In genomic region chr6:26957399-26958127, GRCh38 we compare ENCODE assay signal across 8 cellular contexts.
DNase-seq lines count a peak whose midpoint lies in the region; ATAC-seq and TF ChIP-seq lines count a peak whose summit lies in the region.
"Not testable (repeated sequence)": the region's sequence is repeated elsewhere in the genome, so short reads cannot be mapped to it uniquely, and the experiment has no call there.

No MANE protein-coding gene starts in this region.

- TF ChIP-seq RAD21 in HCT116 (IDR thresholded peaks at IDR 0.05; ENCODE audit: low read depth), result not testable (repeated sequence)

- not testable (repeated sequence) for H3K79me2 ChIP-seq in HCT116 (ENCODE audit: insufficient read depth, low read length)

- H3K27me3 ChIP-seq in HCT116 (ENCODE audit: insufficient read depth, low read length); skeletal muscle satellite cell (ENCODE audit: control insufficient read depth, insufficient read depth, low read length): not testable (repeated sequence)

- H3K27me3 Mint-ChIP-seq in T-helper 17 cell, result not testable (repeated sequence)

- CTCF ChIA-PET in HCT116 (lab: Charles Lee), result not testable (repeated sequence)

- not testable (repeated sequence) for H2AFZ ChIP-seq in HCT116 (ENCODE audit: low read depth, low read length, poor library complexity, severe bottlenecking)

- H3K4me1 ChIP-seq in HCT116 (ENCODE audit: control insufficient read depth in 1 of 2, insufficient read depth in 2 of 2, low read length in 2 of 2); mesodermal cell (ENCODE audit: control insufficient read depth, insufficient read depth, low read length, poor library complexity, severe bottlenecking); skeletal muscle satellite cell (ENCODE audit: control insufficient read depth, insufficient read depth, low read length): not testable (repeated sequence)

- H3K4me2 ChIP-seq in HCT116 (ENCODE audit: low read length) (peak overlapping the region; percentile 72), skeletal muscle satellite cell (ENCODE audit: low read length) (peak overlapping the region; percentile 73)

- RAD21 ChIA-PET in HCT116 (lab: Charles Lee; ENCODE audit: low non-redundant PET in 1 of 2, low total read pairs in 2 of 2, uncharacterized antibody in 2 of 2, unreplicated experiment in 2 of 2), result not testable (repeated sequence)

- peak overlapping the region; percentile 88 for H3K4me3 Mint-ChIP-seq in T-helper 17 cell

- H3K9me2 ChIP-seq in HCT116 (ENCODE audit: insufficient read depth), result not testable (repeated sequence)

- intact Hi-C loops in HCT116 (cut with micrococcal nuclease), result not testable (repeated sequence)

- 81 to 89% methylated on average over 3 to 4 of the region's 6 CpGs for WGBS in mesodermal cell (ENCODE audit: insufficient coverage in 2 of 2), 2 experiments

- H4K20me1 ChIP-seq in HCT116 (ENCODE audit: insufficient read depth), result not testable (repeated sequence)

- not testable (repeated sequence) for TF ChIP-seq CTCF in AG09309 (IDR thresholded peaks at IDR 0.05; ENCODE audit: control insufficient read depth, insufficient read depth, low read depth, low read length, missing control alignments); HCT116 (IDR thresholded peaks at IDR 0.05 in 2 of 3, conservative IDR thresholded peaks at IDR 0.05 in 1 of 3; ENCODE audit: borderline replicate concordance in 1 of 3, insufficient read depth in 1 of 3, low read depth in 2 of 3, low read length in 2 of 3); fibroblast of mammary gland (conservative IDR thresholded peaks at IDR 0.05; ENCODE audit: control insufficient read depth, insufficient read depth, low read depth, low read length)

- BruUV-seq in HCT116 (replicated peaks; lab: Mats Ljungman, UMichigan), result TSS peak; percentile 89

- H3K9me3 ChIP-seq in HCT116 (ENCODE audit: control insufficient read depth in 1 of 2, insufficient read depth in 1 of 2, low read depth in 1 of 2, low read length in 2 of 2); T-helper 17 cell (ENCODE audit: control insufficient read depth, low read length, poor library complexity, severe bottlenecking); mesodermal cell (ENCODE audit: control insufficient read depth, low read length); skeletal muscle satellite cell (replicated peaks; ENCODE audit: low read length): not testable (repeated sequence)

- POLR2A ChIA-PET in HCT116 (lab: Charles Lee), result not testable (repeated sequence)

- H3K4me3 ChIP-seq in AG09309 (ENCODE audit: control insufficient read depth, low read depth, low read length) (peak overlapping the region; percentile 40), HCT116 (replicated peaks in 1 of 2; ENCODE audit: low read depth in 1 of 2, low read length in 2 of 2) (peak overlapping the region; percentile 39 to 53), fibroblast of mammary gland (ENCODE audit: control insufficient read depth, low read depth, low read length) (peak overlapping the region; percentile 45), mesodermal cell (ENCODE audit: extremely low read depth, insufficient read depth, low read length, poor library complexity, severe bottlenecking) (peak overlapping the region; percentile 32), skeletal muscle satellite cell (ENCODE audit: low read length) (peak overlapping the region; percentile 69)

- ATAC-seq in HCT116, T-helper 17 cell: not testable (repeated sequence)

- not testable (repeated sequence) for H3K36me3 Mint-ChIP-seq in T-helper 17 cell (ENCODE audit: low read depth)

- peak overlapping the region; percentile 58; the same call in 1 of the 2 replicates for H3K27ac ChIP-seq in HCT116 (ENCODE audit: low read depth, low read length)
- H3K27ac ChIP-seq in mesodermal cell (ENCODE audit: low read depth, low read length, severe bottlenecking), result not testable (repeated sequence)

- not testable (repeated sequence) for H3K4me1 Mint-ChIP-seq in T-helper 17 cell

- TF ChIP-seq POLR2A in HCT116 (IDR thresholded peaks at IDR 0.05; ENCODE audit: borderline replicate concordance, extremely low read depth, insufficient read depth, insufficient read length), result not testable (repeated sequence)

- H3K27ac Mint-ChIP-seq in T-helper 17 cell, result peak overlapping the region; percentile 57

- H3K9ac ChIP-seq in HCT116 (ENCODE audit: low read length) (peak overlapping the region; percentile 49), skeletal muscle satellite cell (ENCODE audit: low read depth, low read length) (peak overlapping the region; percentile 60)

- DNase-seq in AG09309 (ENCODE audit: low read depth); HCT116 (ENCODE audit: low read depth, low spot score); T-helper 17 cell: not testable (repeated sequence)
- DNase-seq in NCI-H1694 (lab: John Stamatoyannopoulos, UW), result peak; percentile 1
- DNase-seq in astrocyte of the hippocampus (ENCODE audit: low read depth, low spot score), result peak; percentile 0
- peak; percentile 0 for DNase-seq in fibroblast of mammary gland (ENCODE audit: low read depth)

- H3K36me3 ChIP-seq in HCT116 (ENCODE audit: control insufficient read depth in 1 of 2, insufficient read depth in 2 of 2, low read length in 2 of 2); mesodermal cell (ENCODE audit: control insufficient read depth, insufficient read depth, low read length); skeletal muscle satellite cell (ENCODE audit: insufficient read depth, low read length): not testable (repeated sequence)
